In genomic region chr7:157517782-157518513, GRCh38 we compare ENCODE assay signal across 1 cellular context.
TF ChIP-seq lines count a peak whose summit lies in the region.

No MANE protein-coding gene starts in this region.

TF ChIP-seq in SK-N-SH, 30 proteins besides CTCF, POLR2A, EP300 and RAD21 (continued from another document):
- TF ChIP-seq REST (IDR thresholded peaks at IDR 0.05; ENCODE audit: low read depth, low read length), result no peak
- TF ChIP-seq MXI1 (IDR thresholded peaks at IDR 0.05; ENCODE audit: low read depth, low read length), result no peak
- no peak for TF ChIP-seq TAF1 (IDR thresholded peaks at IDR 0.05; ENCODE audit: borderline replicate concordance, low read depth, low read length)
- no peak for TF ChIP-seq NRF1 (IDR thresholded peaks at IDR 0.05; ENCODE audit: low read depth, low read length)
- TF ChIP-seq ZBTB33 (IDR thresholded peaks at IDR 0.05; ENCODE audit: borderline replicate concordance, low read depth), result no peak
- no peak for TF ChIP-seq NFIC (IDR thresholded peaks at IDR 0.05; ENCODE audit: borderline replicate concordance)
- no peak for TF ChIP-seq TEAD4 (IDR thresholded peaks at IDR 0.05; ENCODE audit: borderline replicate concordance, insufficient read depth)
- no peak for TF ChIP-seq USF2 (IDR thresholded peaks at IDR 0.05; ENCODE audit: borderline replicate concordance, low read depth, low read length)
- no peak for TF ChIP-seq POLR2AphosphoS5 (IDR thresholded peaks at IDR 0.05; ENCODE audit: low read depth, low read length)
- no peak for TF ChIP-seq ELF1 (IDR thresholded peaks at IDR 0.05)
- TF ChIP-seq FOSL2 (IDR thresholded peaks at IDR 0.05; ENCODE audit: borderline replicate concordance, low read depth), result no peak
TF ChIP-seq in SK-N-SH: peak in this region for 0.
